21 cellular contexts compared by ENCODE assay signal in genomic region chr7:49172639-49173038, GRCh38.
"Had no signal": no experiment of that assay in that cellular context is flagged by ENCODE, and none has a peak within 500 bp of the region (broad histone marks: within the 10 kb centered on the region; RNA-seq: fewer than 3 reads in every experiment).

No MANE protein-coding gene starts in this region.

- H3K9me3 ChIP-seq: heart left ventricle, mucosa of descending colon, neutrophil, spleen, testis, tibial nerve, upper lobe of right lung had no signal

- H3K4me1 Mint-ChIP-seq: naive thymus-derived CD8-positive, alpha-beta T cell; stimulated activated memory B cell treated with anti-CD40 and anti-IgM and Interleukin-4, amounts not matched to agents 10 μg/mL and 1 μg/mL and 100 μg/mL, for 72 hours; stimulated activated naive CD8-positive, alpha-beta T cell treated with anti-CD3 and anti-CD28 coated beads, Interleukin-15, amount 100 ng/mL, for 72 hours had no signal

- H3K4me3 Mint-ChIP-seq: naive thymus-derived CD8-positive, alpha-beta T cell; stimulated activated memory B cell treated with anti-CD40 and anti-IgM and Interleukin-4, amounts not matched to agents 10 μg/mL and 1 μg/mL and 100 μg/mL, for 72 hours; stimulated activated naive CD8-positive, alpha-beta T cell treated with anti-CD3 and anti-CD28 coated beads, Interleukin-15, amount 100 ng/mL, for 72 hours had no signal

- H3K9me3 Mint-ChIP-seq: stimulated activated naive CD8-positive, alpha-beta T cell treated with anti-CD3 and anti-CD28 coated beads, Interleukin-15, amount 100 ng/mL, for 72 hours had no signal

- H3K27ac Mint-ChIP-seq: naive thymus-derived CD8-positive, alpha-beta T cell; stimulated activated memory B cell treated with anti-CD40 and anti-IgM and Interleukin-4, amounts not matched to agents 10 μg/mL and 1 μg/mL and 100 μg/mL, for 72 hours; stimulated activated naive CD8-positive, alpha-beta T cell treated with anti-CD3 and anti-CD28 coated beads, Interleukin-15, amount 100 ng/mL, for 72 hours had no signal

- ATAC-seq: heart left ventricle; mucosa of descending colon; naive thymus-derived CD8-positive, alpha-beta T cell; sciatic nerve; stimulated activated memory B cell treated with anti-CD40 and anti-IgM and Interleukin-4, amounts not matched to agents 10 μg/mL and 1 μg/mL and 100 μg/mL, for 72 hours; stimulated activated naive CD8-positive, alpha-beta T cell treated with anti-CD3 and anti-CD28 coated beads, Interleukin-15, amount 100 ng/mL, for 72 hours; upper lobe of right lung had no signal

- H3K27me3 Mint-ChIP-seq: naive thymus-derived CD8-positive, alpha-beta T cell; stimulated activated memory B cell treated with anti-CD40 and anti-IgM and Interleukin-4, amounts not matched to agents 10 μg/mL and 1 μg/mL and 100 μg/mL, for 72 hours; stimulated activated naive CD8-positive, alpha-beta T cell treated with anti-CD3 and anti-CD28 coated beads, Interleukin-15, amount 100 ng/mL, for 72 hours had no signal

- H3K27ac ChIP-seq: dorsolateral prefrontal cortex, heart left ventricle, neutrophil, spleen, testis, tibial nerve, upper lobe of right lung had no signal

- H3K4me1 ChIP-seq: heart left ventricle, spleen, testis, tibial nerve, upper lobe of right lung had no signal

- H3K36me3 ChIP-seq: heart left ventricle, neutrophil, spleen, tibial nerve, upper lobe of right lung had no signal

- H3K27me3 ChIP-seq: heart left ventricle, neutrophil, spleen, testis, tibial nerve, upper lobe of right lung had no signal

- DNase-seq: cortex of kidney; dorsolateral prefrontal cortex; effector CD8-positive, alpha-beta T cell; heart left ventricle; hippocampal formation; kidney glomerular epithelial cell; mesendoderm; mucosa of descending colon; naive thymus-derived CD8-positive, alpha-beta T cell; spleen; stimulated activated CD4-positive, alpha-beta T cell treated with anti-CD3 and anti-CD28 coated beads, Interleukin-15, amount 100 ng/mL, for 24 hours; stimulated activated CD4-positive, alpha-beta T cell treated with anti-CD3 and anti-CD28 coated beads, Interleukin-1b, Interleukin-23, amount 100 ng/mL, for 48 hours; stimulated activated CD4-positive, alpha-beta T cell treated with anti-CD3 and anti-CD28 coated beads, Interleukin-4, amount 100 ng/mL, for 24 hours; stimulated activated naive CD8-positive, alpha-beta T cell treated with anti-CD3 and anti-CD28 coated beads, Interleukin-15, amount 100 ng/mL, for 72 hours; testis; upper lobe of right lung had no signal

- H3K36me3 Mint-ChIP-seq: naive thymus-derived CD8-positive, alpha-beta T cell; stimulated activated memory B cell treated with anti-CD40 and anti-IgM and Interleukin-4, amounts not matched to agents 10 μg/mL and 1 μg/mL and 100 μg/mL, for 72 hours had no signal

- H3K4me3 ChIP-seq: dorsolateral prefrontal cortex, heart left ventricle, mucosa of descending colon, spleen, testis, tibial nerve, upper lobe of right lung had no signal

- FAIRE-seq: frontal cortex had no signal
